ENCODE assay signal across 1 cellular context in the genomic region with DNA sequence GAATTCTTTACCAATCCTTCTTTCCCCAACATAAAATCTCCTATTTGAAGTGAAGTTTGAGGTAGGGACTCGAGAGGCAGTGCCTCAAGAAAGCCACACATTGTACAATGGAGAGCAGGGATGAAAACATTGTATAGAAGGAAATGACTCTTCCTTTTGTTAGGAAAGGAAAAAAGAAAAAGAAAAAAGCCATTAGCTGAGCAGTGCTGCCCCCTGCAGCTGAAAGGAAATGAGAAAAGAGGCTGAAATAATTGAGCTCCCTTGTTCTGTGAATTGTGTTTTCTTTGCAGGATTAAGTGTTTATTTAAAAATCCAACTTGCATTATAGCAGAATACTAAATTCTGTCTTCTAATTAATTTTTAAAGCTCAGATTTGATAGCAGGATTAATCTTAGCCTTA.
TF ChIP-seq lines count a peak whose summit lies in the region.

No MANE protein-coding gene starts in this region.

TF ChIP-seq in SK-N-SH, 30 proteins besides CTCF, POLR2A, EP300 and RAD21:
- TF ChIP-seq, protein P1, sequence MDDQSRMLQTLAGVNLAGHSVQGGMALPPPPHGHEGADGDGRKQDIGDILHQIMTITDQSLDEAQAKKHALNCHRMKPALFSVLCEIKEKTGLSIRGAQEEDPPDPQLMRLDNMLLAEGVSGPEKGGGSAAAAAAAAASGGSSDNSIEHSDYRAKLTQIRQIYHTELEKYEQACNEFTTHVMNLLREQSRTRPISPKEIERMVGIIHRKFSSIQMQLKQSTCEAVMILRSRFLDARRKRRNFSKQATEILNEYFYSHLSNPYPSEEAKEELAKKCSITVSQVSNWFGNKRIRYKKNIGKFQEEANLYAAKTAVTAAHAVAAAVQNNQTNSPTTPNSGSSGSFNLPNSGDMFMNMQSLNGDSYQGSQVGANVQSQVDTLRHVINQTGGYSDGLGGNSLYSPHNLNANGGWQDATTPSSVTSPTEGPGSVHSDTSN (IDR thresholded peaks at IDR 0.05): no peak
- peak; percentile 12; the same call in 1 of the 2 replicates for TF ChIP-seq SMC3 (IDR thresholded peaks at IDR 0.05; ENCODE audit: low read depth, low read length)
- TF ChIP-seq FOXM1 (IDR thresholded peaks at IDR 0.05; ENCODE audit: low read depth): no peak
